Comparison of ENCODE assay signal across 8 cellular contexts in the genomic region with DNA sequence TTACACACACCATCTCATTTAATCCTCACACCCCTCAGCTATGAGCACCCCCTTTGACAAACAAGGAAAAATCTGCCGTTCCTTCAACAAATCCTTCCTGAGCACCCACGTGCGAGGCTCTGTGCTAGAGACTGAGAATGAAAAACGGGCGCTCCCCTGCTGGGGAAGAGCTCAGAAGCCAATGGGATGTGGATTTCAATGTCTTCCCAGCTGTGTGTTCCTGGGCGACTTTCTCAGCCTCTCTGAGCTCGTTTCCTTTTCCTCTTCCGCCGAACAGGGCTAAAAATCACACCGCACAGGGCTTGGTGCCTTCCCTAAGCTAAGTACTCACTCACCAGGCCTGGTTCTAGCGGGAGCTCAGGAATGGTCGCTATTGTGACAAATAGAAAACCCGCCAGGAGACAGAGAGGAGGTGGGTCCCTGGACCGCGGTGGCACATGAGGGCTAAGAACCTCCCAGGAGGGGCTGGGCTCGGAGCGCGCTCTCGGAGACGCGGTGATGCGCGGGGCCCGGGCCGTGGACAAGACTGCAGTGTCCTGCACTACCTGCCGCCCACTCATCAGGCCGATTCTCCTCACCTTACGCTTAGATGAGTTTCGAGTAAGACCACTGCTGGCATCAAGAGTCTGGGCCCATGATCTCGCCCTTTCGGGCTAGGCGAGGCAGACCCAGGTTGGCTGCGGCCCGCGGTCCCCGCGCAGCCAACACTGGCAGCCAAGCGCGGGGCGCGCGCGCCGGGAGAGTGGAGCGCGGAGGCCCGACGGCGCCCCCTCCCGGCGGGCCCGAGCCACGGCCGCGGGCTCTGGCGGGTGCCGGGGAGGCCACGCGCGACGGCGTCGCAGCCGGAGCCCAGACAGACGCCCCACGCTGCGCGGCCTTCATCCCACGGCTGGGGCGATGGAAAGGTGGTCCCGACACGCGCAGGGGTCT. TPM values are rescaled to one million over a fixed set of nuclear protein-coding genes. Genes with fewer than 3 reads are reported as not detected.
DNase-seq lines count a peak whose midpoint lies in the region; ATAC-seq, FAIRE-seq and TF ChIP-seq lines count a peak whose summit lies in the region.

No MANE protein-coding gene starts in this region.

- POLR2A ChIA-PET in IMR-90 (lab: Charles Lee; ENCODE audit: unreplicated experiment): no interaction called here

- H4K20me1 ChIP-seq in IMR-90 (ENCODE audit: insufficient read depth, low read length): no peaks in the 10 kb centered on the region

- no peak overlapping the region for H2BK15ac ChIP-seq in IMR-90 (ENCODE audit: low read depth, low read length)

- no peak overlapping the region for H3K9ac ChIP-seq in IMR-90 (ENCODE audit: low read depth, low read length)

- H3K27me3 Mint-ChIP-seq in dendritic cell treated with granulocyte-macrophage colony-stimulating factor and Interleukin-4, amounts not matched to agents 40 ng/mL and 50 ng/mL, for 4 days: peaks cover 55% of the 10 kb centered on the region

- WGBS in IMR-90 (ENCODE audit: extremely low coverage in 2 of 2, insufficient read length in 1 of 2), 2 experiments: 8% methylated on average over 23 of the region's 73 CpGs; no CpG with 5 or more reads in 1 of the 2 experiments
- WGBS in lower leg skin, 2 donors: 8 to 9% methylated on average over 60 to 70 of the region's 73 CpGs

- no peak overlapping the region for H3K4ac ChIP-seq in IMR-90 (ENCODE audit: low read depth, low read length)

- peak overlapping the region; percentile 89 for H3K4me2 ChIP-seq in IMR-90 (ENCODE audit: low read depth, low read length)

- H2BK5ac ChIP-seq in IMR-90 (ENCODE audit: low read depth, low read length, poor library complexity, severe bottlenecking): no peak overlapping the region

- peak overlapping the region; percentile 70 for H3K4me3 Mint-ChIP-seq in dendritic cell treated with granulocyte-macrophage colony-stimulating factor and Interleukin-4, amounts not matched to agents 40 ng/mL and 50 ng/mL, for 4 days

- H2AK5ac ChIP-seq in IMR-90 (ENCODE audit: low read depth, low read length): no peak overlapping the region

- H3K56ac ChIP-seq in IMR-90 (ENCODE audit: extremely low read depth, insufficient read depth, low read length): no peak overlapping the region

- no peak overlapping the region for H4K8ac ChIP-seq in IMR-90 (ENCODE audit: low read depth in 2 of 2, low read length in 2 of 2)

- TF ChIP-seq CTCF in D721Med (IDR thresholded peaks at IDR 0.05; ENCODE audit: insufficient read depth, missing control alignments) (peak; percentile 50), IMR-90 (conservative IDR thresholded peaks at IDR 0.05; ENCODE audit: low read depth, low read length) (peak; percentile 66), lower leg skin (IDR thresholded peaks at IDR 0.05) (no peak)

- dilution Hi-C loops in IMR-90 (cut with HindIII; ENCODE audit: low sequenced_read_pairs, unreplicated experiment): no loop called here

- peaks cover 56% of the 10 kb centered on the region for H3K27me3 ChIP-seq in IMR-90 (ENCODE audit: control insufficient read depth, insufficient read depth, low read length)

- no peak overlapping the region for H2BK120ac ChIP-seq in IMR-90 (ENCODE audit: low read depth, low read length)

- no peaks in the 10 kb centered on the region for H3K9me1 ChIP-seq in IMR-90 (ENCODE audit: insufficient read depth, low read length)

- FAIRE-seq in D721Med (lab: Jason Lieb, UNC): no peak

- H3K4me1 ChIP-seq in IMR-90 (ENCODE audit: control insufficient read depth, insufficient read depth, low read length): no peaks in the 10 kb centered on the region; the same call in 1 of the 2 replicates

- BruUV-seq in IMR-90 (replicated peaks; lab: Mats Ljungman, UMichigan): no TSS peak

- no peak overlapping the region for H4K5ac ChIP-seq in IMR-90 (ENCODE audit: low read depth, low read length)

- H3K4me1 Mint-ChIP-seq in dendritic cell treated with granulocyte-macrophage colony-stimulating factor and Interleukin-4, amounts not matched to agents 40 ng/mL and 50 ng/mL, for 4 days (ENCODE audit: low read depth): peaks cover 56% of the 10 kb centered on the region

- H2AFZ ChIP-seq in IMR-90 (replicated peaks; ENCODE audit: low read length, poor library complexity): peak overlapping the region; percentile 94

- H2BK20ac ChIP-seq in IMR-90 (ENCODE audit: low read depth, low read length): no peak overlapping the region

- ATAC-seq in IMR-90 (ENCODE audit: low read depth) (peak; percentile 90), GM19455 (IDR thresholded peaks at IDR 0.05; ENCODE audit: unreplicated experiment) (no peak)

- H3K4me3 ChIP-seq in IMR-90 (ENCODE audit: insufficient read depth, low read depth, low read length) (peak overlapping the region; percentile 62), lower leg skin (ENCODE audit: low read depth, poor library complexity, severe bottlenecking) (peak overlapping the region; percentile 6)

- no peak overlapping the region for H3K27ac Mint-ChIP-seq in dendritic cell treated with granulocyte-macrophage colony-stimulating factor and Interleukin-4, amounts not matched to agents 40 ng/mL and 50 ng/mL, for 4 days

- TF ChIP-seq POLR2A in IMR-90 (IDR thresholded peaks at IDR 0.05; ENCODE audit: low read depth, low read length) (no peak), lower leg skin (IDR thresholded peaks at IDR 0.05) (no peak)

- DNase-seq in D721Med (ENCODE audit: insufficient read length, low spot score): peak; percentile 72
- peak; percentile 16 for DNase-seq in IMR-90
- DNase-seq in activated CD4-positive, alpha-beta T cell treated with anti-CD3 and anti-CD28 coated beads for 48 hours: peak; percentile 65
- DNase-seq in lower leg skin (ENCODE audit: low spot score in 2 of 2): no peak
- DNase-seq in stimulated activated CD4-positive, alpha-beta T cell treated with anti-CD3 and anti-CD28 coated beads, Interleukin-4, amount 100 ng/mL, for 4 hours: peak; percentile 50 to 54
- DNase-seq in foreskin melanocyte: no peak

- H3K36me3 Mint-ChIP-seq in dendritic cell treated with granulocyte-macrophage colony-stimulating factor and Interleukin-4, amounts not matched to agents 40 ng/mL and 50 ng/mL, for 4 days (ENCODE audit: low read depth): peaks cover 17% of the 10 kb centered on the region

- no peaks in the 10 kb centered on the region for H3K9me3 Mint-ChIP-seq in dendritic cell treated with granulocyte-macrophage colony-stimulating factor and Interleukin-4, amounts not matched to agents 40 ng/mL and 50 ng/mL, for 4 days

- no peaks in the 10 kb centered on the region for H3K9me3 ChIP-seq in IMR-90 (ENCODE audit: control insufficient read depth, insufficient read depth, low read length)

- CTCF ChIA-PET in IMR-90 (lab: Yijun Ruan, JAX): interaction anchor here (0.6 to 1.2 kb wide), 5 partner anchors 9 to 249 kb away, joined by 3 to 4 read pairs (median 3); no protein-coding TSS in a partner anchor

- H3K23ac ChIP-seq in IMR-90 (ENCODE audit: low read depth, low read length): peak overlapping the region; percentile 79; the same call in 1 of the 2 replicates

- in situ Hi-C loops in IMR-90 (cut with MboI; ENCODE audit: low sequenced_read_pairs): no loop called here

- no peak overlapping the region for H3K18ac ChIP-seq in IMR-90 (ENCODE audit: low read depth, low read length)

- H4K91ac ChIP-seq in IMR-90 (ENCODE audit: insufficient read depth, low read depth, low read length): no peak overlapping the region

- no peak overlapping the region for H3K14ac ChIP-seq in IMR-90 (replicated peaks; ENCODE audit: low read depth, low read length)

- no peak overlapping the region for H3K27ac ChIP-seq in IMR-90 (ENCODE audit: insufficient read depth, low read length)

- 0 out of 2 replicates have a peak, but pooled peaks have one; percentile 15 for TF ChIP-seq RAD21 in IMR-90 (IDR thresholded peaks at IDR 0.05; ENCODE audit: low read length)

- H3K79me1 ChIP-seq in IMR-90 (ENCODE audit: low read depth in 1 of 2, low read length in 2 of 2): no peaks in the 10 kb centered on the region

- no peaks in the 10 kb centered on the region for H3K36me3 ChIP-seq in IMR-90 (ENCODE audit: control insufficient read depth, insufficient read depth, low read length)

- H2AK9ac ChIP-seq in IMR-90 (replicated peaks; ENCODE audit: low read depth, low read length, poor library complexity): peak overlapping the region; percentile 65

- intact Hi-C loops in IMR-90 (cut with micrococcal nuclease) (loop anchor here (1.0 kb wide), 1 partner anchor 248 kb away; no protein-coding TSS in a partner anchor), lower leg skin (cut with DNase I; ENCODE audit: low total_unique reads) (no loop called here)
- intact Hi-C loops in dendritic cell treated with granulocyte-macrophage colony-stimulating factor and Interleukin-4, amounts not matched to agents 40 ng/mL and 50 ng/mL, for 4 days (cut with micrococcal nuclease): no loop called here

TF ChIP-seq in IMR-90, 13 proteins besides CTCF, POLR2A, EP300 and RAD21:
- no peak for TF ChIP-seq CEBPB (IDR thresholded peaks at IDR 0.05; ENCODE audit: low read depth, low read length)
- TF ChIP-seq SMC3 (IDR thresholded peaks at IDR 0.05; ENCODE audit: low read depth, low read length): peak; percentile 32; the same call in 1 of the 2 replicates
- TF ChIP-seq MAZ (IDR thresholded peaks at IDR 0.05; ENCODE audit: borderline replicate concordance, low read depth, low read length): peak; percentile 33; the same call in 1 of the 2 replicates

RNA-seq across cellular contexts. Expression of a gene that starts 17.0 kb away (rescaled TPM):
- total RNA-seq in IMR-90 (2012; rRNA removed) (not detected in 2 replicates), lower leg skin (not detected)
- polyA plus RNA-seq in IMR-90 (2012; rRNA removed): not detected in 2 replicates
- not detected in 2 replicates for polyA plus RNA-seq in IMR-90 (2012; cell fraction: cytosol; rRNA removed)
- not detected in 2 replicates for polyA plus RNA-seq in IMR-90 (2012; cell fraction: nucleus; rRNA removed; ENCODE audit: low replicate concordance)

RNA-seq across cellular contexts. Expression of a gene that starts 26.6 kb away (rescaled TPM):
- total RNA-seq in IMR-90 (2012; rRNA removed) (12.9 and 13.1 TPM in 2 replicates), lower leg skin (10 to 100 TPM; 36.6 to 60.0 (median 52.1) TPM)
- polyA plus RNA-seq in IMR-90 (2012; rRNA removed): 5.6 and 6.6 TPM in 2 replicates
- polyA plus RNA-seq in IMR-90 (2012; cell fraction: cytosol; rRNA removed): 2.7 and 2.8 TPM in 2 replicates
- polyA plus RNA-seq in IMR-90 (2012; cell fraction: nucleus; rRNA removed; ENCODE audit: low replicate concordance): 2.8 and 5.9 TPM in 2 replicates

RNA-seq across cellular contexts. Expression of a gene that starts 57.0 kb away (rescaled TPM):
- total RNA-seq in IMR-90 (2012; rRNA removed) (under 0.01 TPM in 1 of 2 replicates, not detected in the other), lower leg skin (10 to 100 TPM; 11.4 to 37.6 (median 18.9) TPM)
- polyA plus RNA-seq in IMR-90 (2012; rRNA removed): not detected in 2 replicates
- polyA plus RNA-seq in IMR-90 (2012; cell fraction: cytosol; rRNA removed): 0.01 TPM in 1 of 2 replicates, not detected in the other
- polyA plus RNA-seq in IMR-90 (2012; cell fraction: nucleus; rRNA removed; ENCODE audit: low replicate concordance): 0.03 TPM in 1 of 2 replicates, not detected in the other

Comparison
In these comparisons a context has a peak if more than half of its experiments do, and no peak if none do; other contexts are left out.
1. DNase-seq: peak in D721Med (single experiment), IMR-90 (single experiment), activated CD4-positive, alpha-beta T cell treated with anti-CD3 and anti-CD28 coated beads for 48 hours (single experiment) and stimulated activated CD4-positive, alpha-beta T cell treated with anti-CD3 and anti-CD28 coated beads, Interleukin-4, amount 100 ng/mL, for 4 hours (2 of 2); none in lower leg skin (0 of 2) and foreskin melanocyte (single experiment).
2. CTCF ChIP-seq: peak in D721Med (single experiment) and IMR-90 (single experiment); none in lower leg skin (0 of 3).
3. RNA of a gene that starts 57.0 kb away (total RNA-seq): 11.4 to 37.6 TPM in lower leg skin; under 0.01 TPM in IMR-90; every median in the first group is over 10 times any median in the second.